9 cellular contexts compared by ENCODE assay signal in the genomic region with DNA sequence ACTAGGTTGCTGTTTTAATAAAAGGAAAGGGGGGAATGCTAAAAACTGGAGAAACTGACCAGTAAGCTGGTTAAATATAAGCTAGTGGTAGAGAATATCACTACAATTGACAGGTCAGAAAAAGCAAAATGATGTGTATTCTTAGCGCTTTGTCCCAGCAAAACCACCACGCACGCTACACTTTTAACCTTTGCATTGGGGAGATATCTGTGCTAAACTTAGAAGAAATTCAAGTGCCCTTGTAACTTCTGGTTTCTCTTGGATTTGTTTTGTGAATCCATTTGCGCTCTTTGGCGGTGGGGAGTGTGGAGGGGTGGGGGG. TPM values are rescaled to one million over a fixed set of nuclear protein-coding genes. Genes with fewer than 3 reads are reported as not detected.
DNase-seq lines count a peak whose midpoint lies in the region; ATAC-seq and TF ChIP-seq lines count a peak whose summit lies in the region.
"Had no signal": no experiment of that assay in that cellular context is flagged by ENCODE, and none has a peak within 500 bp of the region (broad histone marks: within the 10 kb centered on the region; RNA-seq: fewer than 3 reads in every experiment).

No MANE protein-coding gene starts in this region.

- H3K9me3 Mint-ChIP-seq in activated naive CD4-positive, alpha-beta T cell treated with anti-CD3 and anti-CD28 coated beads, Interleukin-2, amount 10 ng/mL, durations not matched to agents 7 days and 5 days: no peaks in the 10 kb centered on the region
- H3K9me3 Mint-ChIP-seq in memory B cell: no peaks in the 10 kb centered on the region
- H3K9me3 Mint-ChIP-seq in type B pancreatic cell: no peaks in the 10 kb centered on the region

- H3K27me3 Mint-ChIP-seq in activated naive CD4-positive, alpha-beta T cell treated with anti-CD3 and anti-CD28 coated beads, Interleukin-2, amount 10 ng/mL, durations not matched to agents 7 days and 5 days: no peaks in the 10 kb centered on the region
- no peaks in the 10 kb centered on the region for H3K27me3 Mint-ChIP-seq in memory B cell
- H3K27me3 Mint-ChIP-seq in type B pancreatic cell: no peaks in the 10 kb centered on the region

- no peak for ATAC-seq in memory B cell (ENCODE audit: low read depth)

- CTCF ChIA-PET in activated naive CD4-positive, alpha-beta T cell treated with anti-CD3 and anti-CD28 coated beads, Interleukin-2, amount 10 ng/mL, durations not matched to agents 7 days and 5 days (lab: Charles Lee): interaction anchor here (0.6 to 1.5 kb wide), 3 partner anchors 55 to 415 kb away, joined by 3 to 4 read pairs (median 3); no protein-coding TSS in a partner anchor

- TF ChIP-seq CTCF in astrocyte of the cerebellum (IDR thresholded peaks at IDR 0.05; ENCODE audit: low read depth, low read length, missing control alignments) (no peak), type B pancreatic cell (conservative IDR thresholded peaks at IDR 0.05) (no peak)

- peaks cover 20% of the 10 kb centered on the region for H3K36me3 Mint-ChIP-seq in activated naive CD4-positive, alpha-beta T cell treated with anti-CD3 and anti-CD28 coated beads, Interleukin-2, amount 10 ng/mL, durations not matched to agents 7 days and 5 days
- H3K36me3 Mint-ChIP-seq in memory B cell (peaks cover 2% of the 10 kb centered on the region), type B pancreatic cell (peaks cover 3% of the 10 kb centered on the region)

- peaks cover 42% of the 10 kb centered on the region for H3K4me1 Mint-ChIP-seq in activated naive CD4-positive, alpha-beta T cell treated with anti-CD3 and anti-CD28 coated beads, Interleukin-2, amount 10 ng/mL, durations not matched to agents 7 days and 5 days
- H3K4me1 Mint-ChIP-seq in memory B cell (peaks cover 22% of the 10 kb centered on the region), type B pancreatic cell (ENCODE audit: unreplicated experiment) (peaks cover 28% of the 10 kb centered on the region)

- H3K27ac Mint-ChIP-seq in activated naive CD4-positive, alpha-beta T cell treated with anti-CD3 and anti-CD28 coated beads, Interleukin-2, amount 10 ng/mL, durations not matched to agents 7 days and 5 days: peak overlapping the region; percentile 84
- peak overlapping the region; percentile 78 for H3K27ac Mint-ChIP-seq in memory B cell
- H3K27ac Mint-ChIP-seq in type B pancreatic cell: peak overlapping the region; percentile 88

- H3K4me3 Mint-ChIP-seq in activated naive CD4-positive, alpha-beta T cell treated with anti-CD3 and anti-CD28 coated beads, Interleukin-2, amount 10 ng/mL, durations not matched to agents 7 days and 5 days: peak overlapping the region; percentile 87
- peak overlapping the region; percentile 83 for H3K4me3 Mint-ChIP-seq in memory B cell
- peak overlapping the region; percentile 93 for H3K4me3 Mint-ChIP-seq in type B pancreatic cell

- in situ Hi-C loops in astrocyte of the cerebellum (cut with HindIII; ENCODE audit: low sequenced_read_pairs): no loop called here

- peak overlapping the region; percentile 67 for H3K4me3 ChIP-seq in astrocyte of the cerebellum (ENCODE audit: low read depth, low read length)

- DNase-seq in activated naive CD4-positive, alpha-beta T cell treated with anti-CD3 and anti-CD28 coated beads, Interleukin-2, amount 10 ng/mL, durations not matched to agents 7 days and 5 days: no peak
- DNase-seq in activated naive CD4-positive, alpha-beta T cell treated with Interleukin-2 at 50 U/mL for 16 hours: no peak
- DNase-seq in astrocyte of the cerebellum (ENCODE audit: low read depth): no peak
- DNase-seq in memory B cell (ENCODE audit: low spot score in 2 of 2): no peak
- DNase-seq in type B pancreatic cell (ENCODE audit: extremely low spot score, unreplicated experiment): no peak
- DNase-seq in inferior parietal cortex (ENCODE audit: extremely low spot score): no peak
- DNase-seq in NCI-H82 treated with DMSO at 0.1 percent for 48 hours (lab: John Stamatoyannopoulos, UW; ENCODE audit: unreplicated experiment): no peak
- DNase-seq in mesenteric fat pad (ENCODE audit: low spot score): no peak
- DNase-seq: DMS153 had no signal

RNA-seq across cellular contexts. Expression of a gene that starts 1.4 kb away (rescaled TPM):
- 14.8 and 32.7 TPM in 2 replicates for total RNA-seq in type B pancreatic cell (ENCODE audit: low replicate concordance)
- total RNA-seq in mesenteric fat pad: 10.0 TPM
